Comparison of ENCODE assay signal across 8 cellular contexts in genomic region chr2:53715568-53715967, GRCh38. TPM values are rescaled to one million over a fixed set of nuclear protein-coding genes. Genes with fewer than 3 reads are reported as not detected.
DNase-seq lines count a peak whose midpoint lies in the region; ATAC-seq and TF ChIP-seq lines count a peak whose summit lies in the region.

No MANE protein-coding gene starts in this region.

- H3K27ac Mint-ChIP-seq in T-cell: no peak overlapping the region

- no peak overlapping the region for H3K4me3 ChIP-seq in coronary artery

- H3K27me3 Mint-ChIP-seq in T-cell: no peaks in the 10 kb centered on the region

- peaks cover 7 to 8% (median 7%) of the 10 kb centered on the region in 3 donors for H3K4me1 Mint-ChIP-seq in T-cell

- H3K4me3 Mint-ChIP-seq in T-cell: no peak overlapping the region

- ATAC-seq in T-cell (replicated peaks in 1 of 4) (no peak), HG02970 (IDR thresholded peaks at IDR 0.05; ENCODE audit: low FRiP score, unreplicated experiment) (no peak)

- TF ChIP-seq CTCF in LNCAP (IDR thresholded peaks at IDR 0.05): peak; percentile 50
- peak; percentile 28 for TF ChIP-seq CTCF in coronary artery (IDR thresholded peaks at IDR 0.05)

- CTCF ChIA-PET in T-cell (lab: Charles Lee): no interaction called here

- peaks cover 4 to 8% (median 6%) of the 10 kb centered on the region in 3 donors for H3K9me3 Mint-ChIP-seq in T-cell

- POLR2A ChIA-PET in T-cell (lab: Charles Lee): no interaction called here

- H3K27ac ChIP-seq in coronary artery: no peak overlapping the region

- peaks cover 76% of the 10 kb centered on the region for H3K36me3 Mint-ChIP-seq in T-cell

- peak; percentile 8 for DNase-seq in NCI-H1092 treated with DMSO at 0.1 percent for 48 hours (lab: John Stamatoyannopoulos, UW)
- DNase-seq in NCI-H1092 (lab: John Stamatoyannopoulos, UW): no peak
- no peak for DNase-seq in coronary artery (ENCODE audit: low spot score)
- DNase-seq in renal cortical epithelial cell (ENCODE audit: low read depth): peak; percentile 25
- no peak for DNase-seq in T-cell
- no peak for DNase-seq in activated CD4-positive, CD25-positive, alpha-beta regulatory T cell treated with anti-CD3 and anti-CD28 coated beads, Interleukin-2, amount 50 U/mL, for 72 hours

RNA-seq across cellular contexts. Expression of gene CHAC2, which starts 52.0 kb away (rescaled TPM):
- 4.8 and 10.8 TPM in 2 replicates for total RNA-seq in renal cortical epithelial cell
- total RNA-seq in T-cell: 1 to 10 TPM; 1.4 to 3.7 (median 2.7) TPM

Comparison
In these comparisons a context has a peak if more than half of its experiments do, and no peak if none do; other contexts are left out.
1. DNase-seq: peak in NCI-H1092 treated with DMSO at 0.1 percent for 48 hours (single experiment) and renal cortical epithelial cell (single experiment); none in NCI-H1092 (single experiment), coronary artery (single experiment), T-cell (0 of 34) and activated CD4-positive, CD25-positive, alpha-beta regulatory T cell treated with anti-CD3 and anti-CD28 coated beads, Interleukin-2, amount 50 U/mL, for 72 hours (single experiment).